Comparison of ENCODE assay signal across 27 cellular contexts in the genomic region with DNA sequence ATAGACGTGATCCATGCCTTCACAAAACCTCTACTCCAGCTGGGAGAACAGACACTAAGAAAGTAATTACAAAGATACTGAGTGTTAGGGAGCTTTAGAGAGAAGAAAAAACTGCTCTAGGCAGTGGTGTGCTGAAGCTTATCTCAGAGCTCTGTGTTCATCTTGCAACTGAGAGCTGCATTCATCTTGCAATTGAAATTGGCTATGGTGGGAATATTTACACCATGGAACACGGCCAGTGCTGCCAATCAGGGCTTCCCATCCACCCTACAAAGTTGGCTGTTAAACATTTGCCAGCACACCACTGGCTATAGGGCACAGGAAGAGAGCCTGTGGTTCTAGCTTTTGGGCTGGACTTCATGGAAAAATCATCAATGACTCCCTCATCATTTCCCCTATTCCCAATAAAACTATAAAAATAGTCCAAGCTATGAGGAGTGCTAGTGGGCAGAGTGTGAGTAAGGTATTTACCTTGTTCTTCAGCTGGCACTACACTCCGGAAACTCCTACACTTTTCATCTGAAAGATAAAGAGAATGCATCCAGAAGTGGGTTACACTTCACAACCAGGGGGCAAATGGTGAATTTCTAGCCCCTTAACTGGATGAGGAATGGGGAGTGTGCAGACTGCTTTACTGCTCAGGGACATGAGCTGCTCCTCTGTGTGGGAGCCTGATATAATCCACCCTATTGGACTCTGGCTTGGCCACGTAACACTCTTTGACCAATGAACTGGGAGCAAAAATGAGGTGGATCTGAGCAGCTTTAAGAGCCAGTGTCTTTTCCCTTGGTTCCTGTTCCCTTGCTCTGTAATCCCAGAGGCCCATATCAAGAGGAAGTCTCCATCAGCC. TPM values are rescaled to one million over a fixed set of nuclear protein-coding genes. Genes with fewer than 3 reads are reported as not detected.
"Had no signal": no experiment of that assay in that cellular context is flagged by ENCODE, and none has a peak within 500 bp of the region (broad histone marks: within the 10 kb centered on the region; RNA-seq: fewer than 3 reads in every experiment).

No MANE protein-coding gene starts in this region.

- H3K27ac ChIP-seq: brain microvascular endothelial cell, Peyer's patch, RWPE1 had no signal

- H3K4me3 ChIP-seq: Peyer's patch had no signal

- ATAC-seq: activated CD8-positive, alpha-beta T cell treated with anti-CD3 and anti-CD28 coated beads, Interleukin-2, amount 10 ng/mL, durations not matched to agents 7 days and 5 days; activated naive CD4-positive, alpha-beta T cell treated with anti-CD3 and anti-CD28 coated beads, Interleukin-2, amount 50 U/mL, for 72 hours; activated naive CD8-positive, alpha-beta T cell treated with anti-CD3 and anti-CD28 coated beads, Interleukin-2, amount 50 U/mL, for 24 hours; T-helper 17 cell; WTC11 had no signal

- H3K36me3 ChIP-seq: brain microvascular endothelial cell, Peyer's patch had no signal

- H3K27me3 ChIP-seq: brain microvascular endothelial cell, Peyer's patch had no signal

- H3K4me1 ChIP-seq: Peyer's patch had no signal

- DNase-seq: activated CD4-positive, alpha-beta T cell treated with anti-CD3 and anti-CD28 coated beads for 48 hours; activated CD4-positive, alpha-beta T cell treated with anti-CD3 and anti-CD28 coated beads, Interleukin-2, amount 50 U/mL, for 4 hours; activated CD4-positive, CD25-positive, alpha-beta regulatory T cell treated with anti-CD3 and anti-CD28 coated beads, Interleukin-2, amount 50 U/mL, for 72 hours; activated CD8-positive, alpha-beta memory T cell treated with anti-CD3 and anti-CD28 coated beads, Interleukin-2, amount 50 U/mL, for 48 hours; activated CD8-positive, alpha-beta T cell treated with anti-CD3 and anti-CD28 coated beads, Interleukin-2, amount 10 ng/mL, durations not matched to agents 7 days and 5 days; activated naive CD4-positive, alpha-beta T cell treated with Interleukin-2 at 50 U/mL for 16 hours; activated naive CD8-positive, alpha-beta T cell treated with anti-CD3 and anti-CD28 coated beads, Interleukin-2, amount 50 U/mL, for 24 hours; activated T-cell treated with anti-CD3 and anti-CD28 coated beads, Interleukin-2, amount 50 U/mL, for 1 hour; amygdala; brain microvascular endothelial cell; IMR-90; Kasumi-1; KBM-7; NCI-H1092; NCI-H1417; NCI-H2029 treated with DMSO at 0.1 percent for 48 hours; NCI-H510A treated with DMSO at 0.1 percent for 48 hours; NCI-H69; NK-92 treated with Interleukin-12 subunit alpha and Interleukin-12 subunit beta, amount 100 ng/mL, for 24 hours; OCI-M1; Peyer's patch; SIG-M5; T-helper 17 cell; T-helper 9 cell had no signal

- H3K9me3 ChIP-seq: Peyer's patch had no signal

RNA-seq across cellular contexts. Expression of gene GSG1L2, which starts 11.6 kb away (rescaled TPM):
- total RNA-seq: activated CD8-positive, alpha-beta T cell treated with anti-CD3 and anti-CD28 coated beads, Interleukin-2, amount 10 ng/mL, durations not matched to agents 7 days and 5 days; activated naive CD4-positive, alpha-beta T cell treated with anti-CD3 and anti-CD28 coated beads, Interleukin-2, amount 50 U/mL, for 72 hours; IMR-90; Peyer's patch; T-helper 17 cell; WTC11 had no signal
- polyA plus RNA-seq: IMR-90 had no signal

RNA-seq across cellular contexts. Expression of gene GLP2R, which starts 15.4 kb away (rescaled TPM):
- total RNA-seq: activated CD8-positive, alpha-beta T cell treated with anti-CD3 and anti-CD28 coated beads, Interleukin-2, amount 10 ng/mL, durations not matched to agents 7 days and 5 days; activated naive CD4-positive, alpha-beta T cell treated with anti-CD3 and anti-CD28 coated beads, Interleukin-2, amount 50 U/mL, for 72 hours; IMR-90; T-helper 17 cell; WTC11 had no signal

RNA-seq across cellular contexts. Expression of gene DHRS7C, which starts 18.9 kb away (rescaled TPM):
- total RNA-seq: activated CD8-positive, alpha-beta T cell treated with anti-CD3 and anti-CD28 coated beads, Interleukin-2, amount 10 ng/mL, durations not matched to agents 7 days and 5 days; activated naive CD4-positive, alpha-beta T cell treated with anti-CD3 and anti-CD28 coated beads, Interleukin-2, amount 50 U/mL, for 72 hours; IMR-90; Peyer's patch; T-helper 17 cell; WTC11 had no signal
- polyA plus RNA-seq: IMR-90 had no signal
